ENCODE assay signal across 30 cellular contexts in genomic region chr9:14719231-14719923, GRCh38. TPM values are rescaled to one million over a fixed set of nuclear protein-coding genes. Genes with fewer than 3 reads are reported as not detected.
"Had no signal": no experiment of that assay in that cellular context is flagged by ENCODE, and none has a peak within 500 bp of the region (broad histone marks: within the 10 kb centered on the region; RNA-seq: fewer than 3 reads in every experiment).

No MANE protein-coding gene starts in this region.

- H3K9me3 Mint-ChIP-seq: natural killer cell treated with Interleukin-12 subunit alpha and Interleukin-12 subunit beta and Interleukin-15 and Interleukin-18, amount 100 ng/mL, for 72 hours; stimulated activated effector memory CD8-positive, alpha-beta T cell treated with anti-CD3 and anti-CD28 coated beads, Interleukin-12 subunit alpha, Interleukin-12 subunit beta, amount 100 ng/mL, for 72 hours; stimulated activated naive CD8-positive, alpha-beta T cell treated with anti-CD3 and anti-CD28 coated beads, Interleukin-15, Interleukin-2, amounts not matched to agents 100 ng/mL and 50 ng/mL, for 24 hours had no signal

- H3K4me3 ChIP-seq: hepatocyte, left ventricle myocardium inferior, lung, mucosa of descending colon, ovary, right atrium auricular region, sigmoid colon, spleen, suprapubic skin, thoracic aorta, tibial artery, upper lobe of right lung had no signal

- H3K27me3 ChIP-seq: ovary, right atrium auricular region, sigmoid colon, tibial artery, upper lobe of right lung had no signal

- H3K36me3 Mint-ChIP-seq: naive thymus-derived CD4-positive, alpha-beta T cell; natural killer cell treated with Interleukin-12 subunit alpha and Interleukin-12 subunit beta and Interleukin-15 and Interleukin-18, amount 100 ng/mL, for 72 hours; stimulated activated effector memory CD8-positive, alpha-beta T cell treated with anti-CD3 and anti-CD28 coated beads, Interleukin-12 subunit alpha, Interleukin-12 subunit beta, amount 100 ng/mL, for 72 hours had no signal

- H3K27ac Mint-ChIP-seq: naive thymus-derived CD4-positive, alpha-beta T cell; natural killer cell treated with Interleukin-12 subunit alpha and Interleukin-12 subunit beta and Interleukin-15 and Interleukin-18, amount 100 ng/mL, for 72 hours; progenitor cell of endocrine pancreas; stimulated activated effector memory CD8-positive, alpha-beta T cell treated with anti-CD3 and anti-CD28 coated beads, Interleukin-12 subunit alpha, Interleukin-12 subunit beta, amount 100 ng/mL, for 72 hours; stimulated activated naive CD8-positive, alpha-beta T cell treated with anti-CD3 and anti-CD28 coated beads, Interleukin-15, Interleukin-2, amounts not matched to agents 100 ng/mL and 50 ng/mL, for 24 hours had no signal

- H3K4me1 ChIP-seq: left ventricle myocardium inferior, right atrium auricular region, sigmoid colon, spleen, suprapubic skin, tibial artery, upper lobe of right lung had no signal

- H3K36me3 ChIP-seq: left ventricle myocardium inferior, ovary, right atrium auricular region, sigmoid colon, spleen, suprapubic skin, thoracic aorta, tibial artery, upper lobe of right lung had no signal

- H3K4me3 Mint-ChIP-seq: naive thymus-derived CD4-positive, alpha-beta T cell; natural killer cell treated with Interleukin-12 subunit alpha and Interleukin-12 subunit beta and Interleukin-15 and Interleukin-18, amount 100 ng/mL, for 72 hours; stimulated activated effector memory CD8-positive, alpha-beta T cell treated with anti-CD3 and anti-CD28 coated beads, Interleukin-12 subunit alpha, Interleukin-12 subunit beta, amount 100 ng/mL, for 72 hours; stimulated activated naive CD8-positive, alpha-beta T cell treated with anti-CD3 and anti-CD28 coated beads, Interleukin-15, Interleukin-2, amounts not matched to agents 100 ng/mL and 50 ng/mL, for 24 hours had no signal

- H3K4me1 Mint-ChIP-seq: naive thymus-derived CD4-positive, alpha-beta T cell; stimulated activated effector memory CD8-positive, alpha-beta T cell treated with anti-CD3 and anti-CD28 coated beads, Interleukin-12 subunit alpha, Interleukin-12 subunit beta, amount 100 ng/mL, for 72 hours had no signal

- DNase-seq: islet precursor cell; left ventricle myocardium inferior; midbrain; mucosa of descending colon; naive thymus-derived CD4-positive, alpha-beta T cell; ovary; sigmoid colon; small intestine; spleen; stimulated activated CD4-positive, alpha-beta T cell treated with anti-CD3 and anti-CD28 coated beads, Interleukin-4, amount 100 ng/mL, for 24 hours; stimulated activated naive CD4-positive, alpha-beta T cell; tibial artery; upper lobe of right lung had no signal

- H3K27ac ChIP-seq: hepatocyte, left ventricle myocardium inferior, ovary, right atrium auricular region, sigmoid colon, spleen, suprapubic skin, thoracic aorta, tibial artery, upper lobe of right lung had no signal

- ATAC-seq: mucosa of descending colon; naive thymus-derived CD4-positive, alpha-beta T cell; natural killer cell treated with Interleukin-12 subunit alpha and Interleukin-12 subunit beta and Interleukin-15 and Interleukin-18, amount 100 ng/mL, for 72 hours; stimulated activated effector memory CD8-positive, alpha-beta T cell treated with anti-CD3 and anti-CD28 coated beads, Interleukin-12 subunit alpha, Interleukin-12 subunit beta, amount 100 ng/mL, for 72 hours; upper lobe of right lung had no signal

- H3K9me3 ChIP-seq: left ventricle myocardium inferior, mucosa of descending colon, ovary, right atrium auricular region, sigmoid colon, spleen, suprapubic skin, thoracic aorta, tibial artery, upper lobe of right lung had no signal

RNA-seq across cellular contexts. Expression of gene CER1, which starts 3.2 kb away (rescaled TPM):
- total RNA-seq: kidney epithelial cell; left ventricle myocardium inferior; lower leg skin; lung; mesenteric fat pad; myocyte; naive thymus-derived CD4-positive, alpha-beta T cell; natural killer cell treated with Interleukin-12 subunit alpha and Interleukin-12 subunit beta and Interleukin-15 and Interleukin-18, amount 100 ng/mL, for 72 hours; ovary; progenitor cell of endocrine pancreas; pulmonary artery endothelial cell; renal cortical epithelial cell; right atrium auricular region; spleen; subcutaneous adipose tissue; suprapubic skin; thoracic aorta; upper lobe of right lung had no signal
- polyA plus RNA-seq: hepatocyte; lung; naive thymus-derived CD4-positive, alpha-beta T cell; neural cell; ovary; sigmoid colon; spleen had no signal
